22 cellular contexts compared by ENCODE assay signal in the genomic region with DNA sequence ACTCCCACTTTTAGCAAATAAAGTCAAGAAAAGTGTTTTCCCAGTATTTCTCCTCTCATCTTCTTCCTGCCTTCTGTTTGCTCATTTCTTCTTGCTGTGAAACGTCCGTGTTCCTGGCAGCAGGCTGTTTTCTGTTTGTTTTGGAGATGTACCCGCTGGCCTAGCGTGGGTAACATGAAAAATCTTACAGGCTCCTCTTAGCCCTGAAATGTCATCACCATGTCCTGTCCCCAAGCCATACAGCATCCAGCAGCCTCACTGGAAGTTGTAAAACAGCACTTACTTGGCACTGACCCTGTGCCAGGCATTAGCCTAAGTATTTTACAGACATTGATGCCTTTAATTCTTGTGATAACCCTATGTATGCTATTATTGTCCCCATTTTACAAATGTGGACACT.
"Had no signal": no experiment of that assay in that cellular context is flagged by ENCODE, and none has a peak within 500 bp of the region (broad histone marks: within the 10 kb centered on the region; RNA-seq: fewer than 3 reads in every experiment).

No MANE protein-coding gene starts in this region.

- H3K4me1 ChIP-seq: SJCRH30 had no signal

- H3K4me3 ChIP-seq: SJCRH30 had no signal

- ATAC-seq: HepG2, SK-N-SH treated with all-trans-retinoic acid at 6 μM for 48 hours had no signal

- H3K27ac ChIP-seq: SJCRH30 had no signal

- H3K9me3 ChIP-seq: SJCRH30 had no signal

- DNase-seq: IMR-90, Kasumi-1, KG1, MV-4-11, NCI-H1048, NCI-H1105, NCI-H1417, NCI-H1436 treated with DMSO at 0.1 percent for 48 hours, NCI-H1694, NCI-H187 treated with DMSO at 0.1 percent for 48 hours, NCI-H2029 treated with DMSO at 0.1 percent for 48 hours, NCI-H2171 treated with DMSO at 0.1 percent for 48 hours, NCI-H345, NCI-H446 treated with DMSO at 0.1 percent for 48 hours, NCI-H510A treated with DMSO at 0.1 percent for 48 hours, NCI-H526, NCI-H82, RPMI8226, SHP77 treated with DMSO at 0.1 percent for 48 hours, SJCRH30 had no signal

- H3K36me3 ChIP-seq: SJCRH30 had no signal
